8 cellular contexts compared by ENCODE assay signal in the genomic region with DNA sequence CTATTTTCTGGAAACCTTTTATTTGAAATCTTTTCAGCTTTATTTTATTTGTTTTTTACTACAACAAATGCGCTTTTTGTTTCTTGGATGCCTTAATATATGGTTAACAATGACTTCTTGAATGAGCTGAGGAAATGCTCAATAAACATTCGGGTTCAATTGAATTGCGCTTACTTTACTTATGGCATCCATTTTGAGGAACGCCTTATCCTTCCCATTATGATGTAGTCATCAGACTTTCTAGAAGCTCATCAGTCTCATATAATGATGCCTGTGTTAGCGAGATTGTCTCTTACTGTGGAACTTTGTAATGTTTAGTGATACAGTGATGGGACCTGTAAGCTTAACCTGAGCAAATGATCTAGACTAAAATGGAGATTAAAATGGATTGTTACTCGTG. TPM values are rescaled to one million over a fixed set of nuclear protein-coding genes. Genes with fewer than 3 reads are reported as not detected.
DNase-seq lines count a peak whose midpoint lies in the region; ATAC-seq and TF ChIP-seq lines count a peak whose summit lies in the region.

No MANE protein-coding gene starts in this region.

- peaks cover 18% of the 10 kb centered on the region for H3K4me1 ChIP-seq in colonic mucosa

- H3K9ac ChIP-seq in colonic mucosa (ENCODE audit: low read depth in 2 of 2, low read length in 2 of 2) = no peak overlapping the region

- H3K36me3 Mint-ChIP-seq in CD4-positive, alpha-beta T cell (ENCODE audit: low read depth) = peaks cover 57% of the 10 kb centered on the region
- peaks cover 12% of the 10 kb centered on the region for H3K36me3 Mint-ChIP-seq in nephron (ENCODE audit: low read depth)

- intact Hi-C loops in CD4-positive, alpha-beta T cell (cut with DNase I, micrococcal nuclease) = loop anchor here in 1 of 2 experiments (2.0 to 5.0 kb wide), 3 partner anchors 97 to 517 kb away; partner anchors contain the start of genes NLN, SGTB and SREK1
- intact Hi-C loops in colonic mucosa (cut with DNase I) (loop anchor here (10.0 kb wide), 1 partner anchor 61 kb away; the partner anchor contains the start of genes CENPK and PPWD1), left colon (cut with DNase I, micrococcal nuclease) (no loop called here)

- no peaks in the 10 kb centered on the region for H3K36me3 ChIP-seq in colonic mucosa

- peak overlapping the region; percentile 99 for H3K27ac Mint-ChIP-seq in CD4-positive, alpha-beta T cell
- H3K27ac Mint-ChIP-seq in nephron = peak overlapping the region; percentile 90 to 99 (median 99)

- TF ChIP-seq CTCF in CD4-positive, alpha-beta T cell (IDR thresholded peaks at IDR 0.05) = no peak
- TF ChIP-seq CTCF in LNCaP clone FGC (IDR thresholded peaks at IDR 0.05; ENCODE audit: control insufficient read depth, extremely low read depth, insufficient read depth) (no peak), colonic mucosa (IDR thresholded peaks at IDR 0.05) (no peak), nephron (IDR thresholded peaks at IDR 0.05; ENCODE audit: unreplicated experiment in 3 of 3) (no peak)

- no peak for DNase-seq in CD4-positive, alpha-beta T cell
- DNase-seq in LNCaP clone FGC (ENCODE audit: low read depth) (no peak), colonic mucosa (no peak), left colon (no peak), hypothalamus (lab: John Stamatoyannopoulos, UW) (no peak), HPDE6-E6E7 (ENCODE audit: extremely low spot score) (no peak), activated gamma-delta T cell (lab: John Stamatoyannopoulos, UW) (no peak)

- H3K27ac ChIP-seq in CD4-positive, alpha-beta T cell (ENCODE audit: low read depth, low read length) = peak overlapping the region; percentile 87
- no peak overlapping the region for H3K27ac ChIP-seq in colonic mucosa

- no peaks in the 10 kb centered on the region for H3K9me3 Mint-ChIP-seq in CD4-positive, alpha-beta T cell
- no peaks in the 10 kb centered on the region for H3K9me3 Mint-ChIP-seq in nephron

- no peaks in the 10 kb centered on the region for H3K27me3 ChIP-seq in CD4-positive, alpha-beta T cell (ENCODE audit: control insufficient read depth, insufficient read depth, low read length)
- no peaks in the 10 kb centered on the region for H3K27me3 ChIP-seq in colonic mucosa

- no peaks in the 10 kb centered on the region for H3K27me3 Mint-ChIP-seq in CD4-positive, alpha-beta T cell
- no peaks in the 10 kb centered on the region for H3K27me3 Mint-ChIP-seq in nephron (ENCODE audit: low read depth)

- H3K4me3 Mint-ChIP-seq in CD4-positive, alpha-beta T cell = peak overlapping the region; percentile 99
- H3K4me3 Mint-ChIP-seq in nephron = peak overlapping the region; percentile 95 to 99 (median 99)

- CTCF ChIA-PET in CD4-positive, alpha-beta T cell (lab: Charles Lee) = no interaction called here

- ATAC-seq in CD4-positive, alpha-beta T cell (ENCODE audit: poor library complexity) = no peak
- ATAC-seq in left colon = no peak

- POLR2A ChIA-PET in CD4-positive, alpha-beta T cell (lab: Charles Lee) = interaction anchor here (0.8 to 3.8 kb wide), 4 partner anchors 63 to 518 kb away, joined by 3 to 72 read pairs (median 7); partner anchors contain the start of genes CENPK, NLN, PPWD1 and SGTB

- H3K9me3 ChIP-seq in CD4-positive, alpha-beta T cell (ENCODE audit: control insufficient read depth, low read length) = no peaks in the 10 kb centered on the region
- no peaks in the 10 kb centered on the region for H3K9me3 ChIP-seq in colonic mucosa

- H3K4me3 ChIP-seq in LNCaP clone FGC (ENCODE audit: low read depth, low read length) (peak overlapping the region; percentile 92), colonic mucosa (peak overlapping the region; percentile 75)

- peaks cover 63% of the 10 kb centered on the region for H3K4me1 Mint-ChIP-seq in CD4-positive, alpha-beta T cell (ENCODE audit: low read depth)
- peaks cover 29% of the 10 kb centered on the region for H3K4me1 Mint-ChIP-seq in nephron

RNA-seq across cellular contexts. Expression of gene SHLD3, which starts 0.9 kb away (rescaled TPM):
- 10 to 100 TPM; 11.5 to 11.7 TPM for total RNA-seq in CD4-positive, alpha-beta T cell
- total RNA-seq in colonic mucosa (1 to 10 TPM; 3.1 to 3.9 TPM), left colon (1 to 10 TPM; 3.0 to 3.5 TPM)

RNA-seq across cellular contexts. Expression of gene TRAPPC13, which starts 0.9 kb away (rescaled TPM):
- 10 to 100 TPM; 11.2 to 14.4 TPM for total RNA-seq in CD4-positive, alpha-beta T cell
- 10 to 100 TPM; 20.1 to 23.6 TPM for total RNA-seq in colonic mucosa
- 10 to 100 TPM; 19.4 to 24.6 TPM for total RNA-seq in left colon

RNA-seq across cellular contexts. Expression of gene TRIM23, which starts 1.6 kb away (rescaled TPM):
- total RNA-seq in CD4-positive, alpha-beta T cell = 10 to 100 TPM; 24.0 to 30.6 TPM
- total RNA-seq in colonic mucosa (1 to 10 TPM; 5.8 to 8.8 TPM), left colon (1 to 10 TPM; 6.4 to 8.8 TPM)
